In genomic region chr14:102304611-102305506, GRCh38 we compare ENCODE assay signal across 8 cellular contexts. TPM values are rescaled to one million over a fixed set of nuclear protein-coding genes. Genes with fewer than 3 reads are reported as not detected.
A peak's percentile ranks its signal among the peaks of the same experiment; 100 is the strongest.
DNase-seq lines count a peak whose midpoint lies in the region; ATAC-seq, FAIRE-seq and TF ChIP-seq lines count a peak whose summit lies in the region.

A gene with protein sequence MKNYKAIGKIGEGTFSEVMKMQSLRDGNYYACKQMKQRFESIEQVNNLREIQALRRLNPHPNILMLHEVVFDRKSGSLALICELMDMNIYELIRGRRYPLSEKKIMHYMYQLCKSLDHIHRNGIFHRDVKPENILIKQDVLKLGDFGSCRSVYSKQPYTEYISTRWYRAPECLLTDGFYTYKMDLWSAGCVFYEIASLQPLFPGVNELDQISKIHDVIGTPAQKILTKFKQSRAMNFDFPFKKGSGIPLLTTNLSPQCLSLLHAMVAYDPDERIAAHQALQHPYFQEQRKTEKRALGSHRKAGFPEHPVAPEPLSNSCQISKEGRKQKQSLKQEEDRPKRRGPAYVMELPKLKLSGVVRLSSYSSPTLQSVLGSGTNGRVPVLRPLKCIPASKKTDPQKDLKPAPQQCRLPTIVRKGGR (minus strand): TSS chr14:102305164. CDS start chr14:102304968, 196 bp downstream.

- peak within 1 kb of the TSS; percentile 16 for H3K9ac ChIP-seq in rectal smooth muscle tissue (ENCODE audit: low read length)

- peak within 1 kb of the TSS; percentile 68 for H3K27ac ChIP-seq in hepatocyte
- H3K27ac ChIP-seq in rectal smooth muscle tissue (ENCODE audit: low read depth, low read length), result peak within 1 kb of the TSS; percentile 32
- no peak within 1 kb of the TSS for H3K27ac ChIP-seq in vagina

- no peaks in the 10 kb centered on the region for H3K4me1 ChIP-seq in hepatocyte (ENCODE audit: insufficient read depth)
- H3K4me1 ChIP-seq in rectal smooth muscle tissue (ENCODE audit: control insufficient read depth, insufficient read depth, low read length), result peaks cover 2% of the 10 kb centered on the region
- peaks cover 12% of the 10 kb centered on the region for H3K4me1 ChIP-seq in vagina

- intact Hi-C loops in vagina (cut with DNase I), result no loop called here

- DNase-seq in GM18507 (ENCODE audit: extremely low spot score, insufficient read length, low read depth), result peak; percentile 97
- peak; percentile 49 for DNase-seq in NCI-H2029 treated with DMSO at 0.1 percent for 48 hours (lab: John Stamatoyannopoulos, UW)
- DNase-seq in T-helper 9 cell, result peak; percentile 94
- DNase-seq in astrocyte of the cerebellum (ENCODE audit: low read depth), result peak; percentile 93
- peak; percentile 97 for DNase-seq in hepatocyte (ENCODE audit: low spot score)
- peak in 1 of 2 donors; percentile 94 for DNase-seq in vagina (ENCODE audit: extremely low spot score in 2 of 2)

- TF ChIP-seq POLR2A in vagina (IDR thresholded peaks at IDR 0.05), result no peak

- H3K4me3 ChIP-seq in astrocyte of the cerebellum (ENCODE audit: low read depth, low read length) (peak within 1 kb of the TSS; percentile 65), hepatocyte (peak within 1 kb of the TSS; percentile 78), rectal smooth muscle tissue (ENCODE audit: low read length) (peak within 1 kb of the TSS; percentile 95), vagina (peak within 1 kb of the TSS; percentile 66 to 90)

- TF ChIP-seq CTCF in astrocyte of the cerebellum (IDR thresholded peaks at IDR 0.05; ENCODE audit: low read depth, low read length, missing control alignments) (no peak), hepatocyte (IDR thresholded peaks at IDR 0.05; ENCODE audit: poor library complexity) (no peak), vagina (IDR thresholded peaks at IDR 0.05) (peak in 1 of 3 experiments; percentile 16)

- H4K20me1 ChIP-seq in hepatocyte (ENCODE audit: insufficient read depth, poor library complexity, severe bottlenecking), result no peaks in the 10 kb centered on the region

- H3K36me3 ChIP-seq in hepatocyte (replicated peaks; ENCODE audit: insufficient read depth, low read depth) (no peaks in the 10 kb centered on the region), rectal smooth muscle tissue (ENCODE audit: control insufficient read depth, insufficient read depth, low read length) (no peaks in the 10 kb centered on the region), vagina (no peaks in the 10 kb centered on the region)

- H3K4me2 ChIP-seq in hepatocyte, result peak within 1 kb of the TSS; percentile 80

- H3K9me3 ChIP-seq in hepatocyte (ENCODE audit: low read depth) (no peaks in the 10 kb centered on the region), vagina (no peaks in the 10 kb centered on the region)

- FAIRE-seq in GM18507 (lab: Jason Lieb, UNC), result peak; percentile 93

- peaks cover 15% of the 10 kb centered on the region for H3K79me2 ChIP-seq in hepatocyte

- no peaks in the 10 kb centered on the region for H3K9me2 ChIP-seq in hepatocyte (replicated peaks; ENCODE audit: insufficient read depth)

- H3K27me3 ChIP-seq in hepatocyte (no peaks in the 10 kb centered on the region), rectal smooth muscle tissue (ENCODE audit: control insufficient read depth, insufficient read depth, low read length) (no peaks in the 10 kb centered on the region), vagina (no peaks in the 10 kb centered on the region)

- ATAC-seq in HG03025 (IDR thresholded peaks at IDR 0.05; ENCODE audit: low FRiP score, unreplicated experiment), result peak; percentile 91

- in situ Hi-C loops in astrocyte of the cerebellum (cut with HindIII; ENCODE audit: low sequenced_read_pairs), result loop anchor here (25.0 kb wide), 1 partner anchor 218 kb away; the partner anchor contains the start of gene HSP90AA1

- peak within 1 kb of the TSS; percentile 88 for H2AFZ ChIP-seq in hepatocyte

- 3% methylated on average over 43 of the region's 53 CpGs for WGBS in hepatocyte (ENCODE audit: low lambda C conversion rate, missing lambda C conversion rate)

RNA-seq across cellular contexts. Expression of the gene that starts here (rescaled TPM):
- total RNA-seq in hepatocyte (8.3 and 9.3 TPM in 2 replicates), vagina (14.2 TPM)
- polyA plus RNA-seq in hepatocyte, result 8.8 and 13.5 TPM in 2 replicates
